ENCODE assay signal across 8 cellular contexts in the genomic region with DNA sequence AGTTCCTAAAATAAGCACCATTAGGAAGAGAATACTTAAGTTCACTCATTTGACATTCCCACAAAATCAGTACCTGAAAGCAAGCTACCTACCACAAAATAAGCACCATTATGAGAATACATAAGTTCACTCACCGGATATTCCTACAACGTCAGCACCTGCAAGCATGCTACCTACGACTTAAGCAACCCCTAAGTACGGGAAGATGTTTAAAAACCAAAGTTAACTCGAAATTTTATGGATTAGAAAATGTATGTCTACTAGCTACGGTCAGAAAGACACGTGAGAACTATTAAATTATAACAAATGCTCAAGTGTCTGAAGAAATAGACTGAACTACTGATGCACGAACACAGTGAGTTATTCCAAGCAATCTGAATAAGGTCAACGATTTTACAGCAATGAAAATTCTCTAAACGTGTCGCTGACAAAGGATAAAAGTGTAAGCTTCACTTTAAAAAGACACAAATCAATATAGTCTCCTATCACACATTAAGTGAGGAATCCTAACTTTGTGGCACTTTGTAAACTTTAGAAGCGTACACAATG. TPM values are rescaled to one million over a fixed set of nuclear protein-coding genes. Genes with fewer than 3 reads are reported as not detected.
DNase-seq lines count a peak whose midpoint lies in the region; ATAC-seq, FAIRE-seq and TF ChIP-seq lines count a peak whose summit lies in the region.

No MANE protein-coding gene starts in this region.

- H3K4me1 Mint-ChIP-seq in astrocyte (ENCODE audit: low read depth, unreplicated experiment) (peaks cover 32% of the 10 kb centered on the region), type B pancreatic cell (ENCODE audit: unreplicated experiment) (peaks cover 42% of the 10 kb centered on the region)

- no peaks in the 10 kb centered on the region for H3K9me3 Mint-ChIP-seq in astrocyte (ENCODE audit: unreplicated experiment)
- no peaks in the 10 kb centered on the region for H3K9me3 Mint-ChIP-seq in type B pancreatic cell

- H3K27ac ChIP-seq in cardiac muscle cell (peak overlapping the region; percentile 87), astrocyte (ENCODE audit: low read depth, low read length) (peak overlapping the region; percentile 85), right lobe of liver (peak overlapping the region; percentile 75 to 89 (median 78))

- peaks cover 53% of the 10 kb centered on the region for H4K20me1 ChIP-seq in astrocyte (ENCODE audit: insufficient read depth, low read length)

- H3K36me3 ChIP-seq in cardiac muscle cell (no peaks in the 10 kb centered on the region), astrocyte (ENCODE audit: insufficient read depth, low read length) (no peaks in the 10 kb centered on the region), right lobe of liver (no peaks in the 10 kb centered on the region)

- no peaks in the 10 kb centered on the region for H3K36me3 Mint-ChIP-seq in astrocyte (ENCODE audit: low read depth, unreplicated experiment)
- peaks cover 5% of the 10 kb centered on the region for H3K36me3 Mint-ChIP-seq in type B pancreatic cell

- intact Hi-C loops in left ventricle myocardium superior (cut with micrococcal nuclease) (no loop called here), right lobe of liver (cut with DNase I) (no loop called here)

- H3K79me2 ChIP-seq in astrocyte (ENCODE audit: insufficient read depth, low read length), result peaks cover 62% of the 10 kb centered on the region

- H2AFZ ChIP-seq in astrocyte (ENCODE audit: low read depth, low read length), result peak overlapping the region; percentile 74

- H3K4me2 ChIP-seq in astrocyte (ENCODE audit: low read length), result peak overlapping the region; percentile 95

- H3K4me1 ChIP-seq in cardiac muscle cell (ENCODE audit: low read depth), result peaks cover 21% of the 10 kb centered on the region
- peaks cover 20% of the 10 kb centered on the region for H3K4me1 ChIP-seq in astrocyte (ENCODE audit: insufficient read depth, low read length)
- peaks cover 0 to 40% (median 12%) of the 10 kb centered on the region in 4 donors for H3K4me1 ChIP-seq in right lobe of liver

- H3K4me3 Mint-ChIP-seq in astrocyte (ENCODE audit: unreplicated experiment), result peak overlapping the region; percentile 98
- peak overlapping the region; percentile 99 for H3K4me3 Mint-ChIP-seq in type B pancreatic cell

- H3K27me3 Mint-ChIP-seq in astrocyte (ENCODE audit: low read depth, unreplicated experiment) (no peaks in the 10 kb centered on the region), type B pancreatic cell (peaks cover 3% of the 10 kb centered on the region)

- no peaks in the 10 kb centered on the region for H3K9me3 ChIP-seq in cardiac muscle cell (ENCODE audit: low read depth)
- no peaks in the 10 kb centered on the region for H3K9me3 ChIP-seq in astrocyte (ENCODE audit: insufficient read depth, low read depth, low read length)
- no peaks in the 10 kb centered on the region for H3K9me3 ChIP-seq in right lobe of liver

- H3K27me3 ChIP-seq in cardiac muscle cell (no peaks in the 10 kb centered on the region), astrocyte (ENCODE audit: insufficient read depth, low read length) (peaks cover 4% of the 10 kb centered on the region), right lobe of liver (no peaks in the 10 kb centered on the region)

- FAIRE-seq in astrocyte (lab: Jason Lieb, UNC), result no peak

- no peak for TF ChIP-seq POLR2A in right lobe of liver (IDR thresholded peaks at IDR 0.05)

- ATAC-seq in left ventricle myocardium superior, result no peak
- no peak for ATAC-seq in right lobe of liver
- ATAC-seq in HG03520 (IDR thresholded peaks at IDR 0.05; ENCODE audit: unreplicated experiment), result no peak

- H3K4me3 ChIP-seq in cardiac muscle cell (peak overlapping the region; percentile 89), astrocyte (ENCODE audit: insufficient read depth, low read depth, low read length) (peak overlapping the region; percentile 84), right lobe of liver (peak overlapping the region; percentile 86 to 93 (median 86))

- WGBS in right lobe of liver (ENCODE audit: insufficient coverage, low coverage, low lambda C conversion rate, missing lambda C conversion rate), result 1% methylated on average over 12 of the region's 12 CpGs

- H3K9ac ChIP-seq in astrocyte (ENCODE audit: low read length), result peak overlapping the region; percentile 96

- DNase-seq in cardiac muscle cell (ENCODE audit: low read depth in 1 of 2, low spot score in 1 of 2), result no peak
- DNase-seq in left ventricle myocardium superior, result no peak
- no peak for DNase-seq in astrocyte (ENCODE audit: low read depth)
- no peak for DNase-seq in right lobe of liver
- DNase-seq in type B pancreatic cell (ENCODE audit: extremely low spot score, unreplicated experiment), result no peak
- DNase-seq in ureter (ENCODE audit: low spot score), result no peak
- DNase-seq in Ammon's horn (ENCODE audit: low spot score), result no peak

- H3K27ac Mint-ChIP-seq in astrocyte (ENCODE audit: unreplicated experiment), result peak overlapping the region; percentile 66
- H3K27ac Mint-ChIP-seq in type B pancreatic cell, result peak overlapping the region; percentile 96

- TF ChIP-seq CTCF in cardiac muscle cell (IDR thresholded peaks at IDR 0.05; ENCODE audit: low read depth, low read length), result no peak
- no peak for TF ChIP-seq CTCF in astrocyte (IDR thresholded peaks at IDR 0.05; ENCODE audit: insufficient read depth, low read depth, low read length)
- TF ChIP-seq CTCF in right lobe of liver (IDR thresholded peaks at IDR 0.05), result no peak
- no peak for TF ChIP-seq CTCF in type B pancreatic cell (conservative IDR thresholded peaks at IDR 0.05)

RNA-seq across cellular contexts. Expression of gene GSPT1, which starts 1.5 kb away (rescaled TPM):
- total RNA-seq in cardiac muscle cell (42.1 and 64.6 TPM in 2 replicates), left ventricle myocardium superior (92.5 TPM), astrocyte (165 and 173 TPM in 2 replicates), right lobe of liver (10 to 100 TPM; 47.9 to 75.9 (median 50.6) TPM), type B pancreatic cell (ENCODE audit: low replicate concordance) (99.1 and 101 TPM in 2 replicates), ureter (134 TPM)
- 101 and 163 TPM in 2 replicates for polyA plus RNA-seq in cardiac muscle cell

RNA-seq across cellular contexts. Expression of gene NPIPB2, which starts 27.6 kb away (rescaled TPM):
- total RNA-seq in cardiac muscle cell (3.5 and 4.8 TPM in 2 replicates), left ventricle myocardium superior (2.5 TPM), astrocyte (7.8 and 10.3 TPM in 2 replicates), right lobe of liver (10 to 100 TPM in 1 of 6 experiments, 1 to 10 TPM in 5; 2.1 to 10.2 (median 4.2) TPM), type B pancreatic cell (ENCODE audit: low replicate concordance) (7.5 and 13.4 TPM in 2 replicates), ureter (32.2 TPM)
- 11.3 and 13.0 TPM in 2 replicates for polyA plus RNA-seq in cardiac muscle cell

RNA-seq across cellular contexts. Expression of gene TNFRSF17, which starts 50.7 kb away (rescaled TPM):
- total RNA-seq in cardiac muscle cell (not detected in 2 replicates), left ventricle myocardium superior (not detected), astrocyte (not detected in 2 replicates), right lobe of liver (under 1 TPM in 1 of 6 experiments, not detected in 5; 0.44 TPM), type B pancreatic cell (ENCODE audit: low replicate concordance) (not detected in 2 replicates), ureter (2.2 TPM)
- polyA plus RNA-seq in cardiac muscle cell, result 0.55 TPM in 1 of 2 replicates, not detected in the other
